In genomic region chr10:43817368-43817767, GRCh38 we compare ENCODE assay signal across 16 cellular contexts.
DNase-seq lines count a peak whose midpoint lies in the region; ATAC-seq and TF ChIP-seq lines count a peak whose summit lies in the region.
"Had no signal": no experiment of that assay in that cellular context is flagged by ENCODE, and none has a peak within 500 bp of the region (broad histone marks: within the 10 kb centered on the region; RNA-seq: fewer than 3 reads in every experiment).

No MANE protein-coding gene starts in this region.

- intact Hi-C loops in gastrocnemius medialis (cut with DNase I; ENCODE audit: low total_unique reads), result loop anchor here (10.0 kb wide), 1 partner anchor 567 kb away; the partner anchor contains the start of gene CXCL12

- H3K4me3 ChIP-seq in DND-41 (ENCODE audit: low read depth in 1 of 2, low read length in 2 of 2), result peak overlapping the region in 1 of 2 experiments; percentile 44; a peak in 2 of 4 replicates
- H3K4me3 ChIP-seq in Loucy (ENCODE audit: low read length, poor library complexity, severe bottlenecking), result no peak overlapping the region
- H3K4me3 ChIP-seq in fibroblast of villous mesenchyme (ENCODE audit: low read depth, low read length), result no peak overlapping the region
- no peak overlapping the region for H3K4me3 ChIP-seq in gastrocnemius medialis
- H3K4me3 ChIP-seq: upper lobe of left lung had no signal

- TF ChIP-seq CTCF in DND-41 (IDR thresholded peaks at IDR 0.05; ENCODE audit: borderline replicate concordance, extremely low read depth, low read length, poor library complexity, severe bottlenecking) (no peak), Loucy (conservative IDR thresholded peaks at IDR 0.05; ENCODE audit: low read length) (no peak), fibroblast of villous mesenchyme (IDR thresholded peaks at IDR 0.05; ENCODE audit: insufficient read depth, low read depth, low read length) (no peak), gastrocnemius medialis (IDR thresholded peaks at IDR 0.05 in 4 of 5, conservative IDR thresholded peaks at IDR 0.05 in 1 of 5) (no peak)

- H3K9ac ChIP-seq in DND-41 (ENCODE audit: low read depth, low read length) (peak overlapping the region; percentile 48), Loucy (ENCODE audit: low read depth, low read length, poor library complexity, severe bottlenecking) (peak overlapping the region; percentile 63)

- H2AFZ ChIP-seq in DND-41 (ENCODE audit: low read depth, low read length) (peak overlapping the region; percentile 60; the same call in 1 of the 2 replicates), Loucy (ENCODE audit: low read length) (no peak overlapping the region)

- no peaks in the 10 kb centered on the region for H3K36me3 ChIP-seq in DND-41 (ENCODE audit: insufficient read depth, low read length)
- H3K36me3 ChIP-seq in Loucy (ENCODE audit: insufficient read depth, low read length), result no peaks in the 10 kb centered on the region
- no peaks in the 10 kb centered on the region for H3K36me3 ChIP-seq in gastrocnemius medialis
- H3K36me3 ChIP-seq: upper lobe of left lung had no signal

- in situ Hi-C loops in gastrocnemius medialis (cut with MboI; ENCODE audit: low sequenced_read_pairs in 4 of 4), result no loop called here

- H3K4me1 ChIP-seq in DND-41 (ENCODE audit: insufficient read depth, low read length) (peaks cover 52% of the 10 kb centered on the region), Loucy (ENCODE audit: insufficient read depth, low read length, poor library complexity, severe bottlenecking) (peaks cover 62% of the 10 kb centered on the region), gastrocnemius medialis (peaks cover 0 to 4% of the 10 kb centered on the region in 2 donors)

- peaks cover 14% of the 10 kb centered on the region for H3F3A ChIP-seq in Loucy (ENCODE audit: low read depth)

- TF ChIP-seq POLR2A in gastrocnemius medialis (IDR thresholded peaks at IDR 0.05), result no peak

- no peaks in the 10 kb centered on the region for H3K79me2 ChIP-seq in DND-41 (ENCODE audit: insufficient read depth, low read length)
- H3K79me2 ChIP-seq in Loucy (ENCODE audit: insufficient read depth, low read length), result no peaks in the 10 kb centered on the region

- H4K20me1 ChIP-seq in DND-41 (ENCODE audit: insufficient read depth, low read length) (no peaks in the 10 kb centered on the region), Loucy (ENCODE audit: insufficient read depth, low read length, poor library complexity, severe bottlenecking) (no peaks in the 10 kb centered on the region)

- H3K9me2 ChIP-seq in Loucy (replicated peaks; ENCODE audit: low read depth, low read length), result no peaks in the 10 kb centered on the region

- H3K27me3 ChIP-seq in DND-41 (ENCODE audit: insufficient read depth, low read length, poor library complexity), result no peaks in the 10 kb centered on the region
- no peaks in the 10 kb centered on the region for H3K27me3 ChIP-seq in Loucy (ENCODE audit: insufficient read depth, low read length, poor library complexity, severe bottlenecking)
- H3K27me3 ChIP-seq in gastrocnemius medialis, result no peaks in the 10 kb centered on the region
- H3K27me3 ChIP-seq: upper lobe of left lung had no signal

- H3K27ac ChIP-seq in DND-41 (ENCODE audit: low read length), result peak overlapping the region; percentile 86
- H3K27ac ChIP-seq in gastrocnemius medialis, result peak overlapping the region; percentile 35 to 55 (median 49)
- H3K27ac ChIP-seq: upper lobe of left lung had no signal

- ATAC-seq in DND-41 (ENCODE audit: insufficient read depth, low read depth) (no peak), gastrocnemius medialis (no peak), left lobe of liver (no peak)

- H3K9me3 ChIP-seq in DND-41 (ENCODE audit: insufficient read depth, low read length, severe bottlenecking) (no peaks in the 10 kb centered on the region), Loucy (ENCODE audit: insufficient read depth, low read depth, low read length) (no peaks in the 10 kb centered on the region), gastrocnemius medialis (no peaks in the 10 kb centered on the region)
- H3K9me3 ChIP-seq: upper lobe of left lung had no signal

- DNase-seq in DND-41 (no peak), fibroblast of villous mesenchyme (ENCODE audit: low read depth) (peak; percentile 55), gastrocnemius medialis (no peak), left lobe of liver (ENCODE audit: low spot score) (no peak), NCI-H2029 treated with DMSO at 0.1 percent for 48 hours (lab: John Stamatoyannopoulos, UW) (no peak), DMS53 treated with DMSO at 0.1 percent for 48 hours (lab: John Stamatoyannopoulos, UW; ENCODE audit: unreplicated experiment) (no peak), epidermal melanocyte (ENCODE audit: insufficient read length, low spot score) (no peak)
- DNase-seq: activated CD8-positive, alpha-beta T cell treated with anti-CD3 and anti-CD28 coated beads for 36 hours; effector memory CD4-positive, alpha-beta T cell; GF-D8; kidney; NCI-H1092 treated with DMSO at 0.1 percent for 48 hours; NCI-H2227 treated with DMSO at 0.1 percent for 48 hours; stimulated activated CD4-positive, alpha-beta T cell treated with anti-CD3 and anti-CD28 coated beads, Interleukin-1b, Interleukin-23, amount 100 ng/mL, for 48 hours; upper lobe of left lung had no signal

- peak overlapping the region; percentile 67 for H3K4me2 ChIP-seq in DND-41 (ENCODE audit: insufficient read depth, low read length)
- H3K4me2 ChIP-seq in Loucy (ENCODE audit: low read depth, low read length, poor library complexity, severe bottlenecking), result peak overlapping the region; percentile 84
